ENCODE assay signal across 10 cellular contexts in genomic region chr2:165594935-165595255, GRCh38.
A peak's percentile ranks its signal among the peaks of the same experiment; 100 is the strongest.
DNase-seq lines count a peak whose midpoint lies in the region; ATAC-seq and TF ChIP-seq lines count a peak whose summit lies in the region.
"Had no signal": no experiment of that assay in that cellular context is flagged by ENCODE, and none has a peak within 500 bp of the region (broad histone marks: within the 10 kb centered on the region; RNA-seq: fewer than 3 reads in every experiment).

No MANE protein-coding gene starts in this region.

- ATAC-seq in GM19043 (IDR thresholded peaks at IDR 0.05; ENCODE audit: low read depth, unreplicated experiment) (peak; percentile 86), HG02852 (IDR thresholded peaks at IDR 0.05; ENCODE audit: unreplicated experiment) (peak; percentile 91), HG03280 (IDR thresholded peaks at IDR 0.05; ENCODE audit: unreplicated experiment) (no peak)

- H3K36me3 ChIP-seq in brain microvascular endothelial cell (replicated peaks), result no peaks in the 10 kb centered on the region

- TF ChIP-seq CTCF in brain microvascular endothelial cell (IDR thresholded peaks at IDR 0.05; ENCODE audit: low read depth, low read length, missing control alignments), result no peak

- TF ChIP-seq RAD21 in Ishikawa (IDR thresholded peaks at IDR 0.05; ENCODE audit: low read depth), result no peak

- in situ Hi-C loops in ACHN (cut with HindIII; ENCODE audit: low pct_ligation_motif_present, low pct_unique_long_range_greater_than_20kb, low sequenced_read_pairs), result no loop called here
- in situ Hi-C loops in brain microvascular endothelial cell (cut with HindIII; ENCODE audit: low pct_ligation_motif_present, low sequenced_read_pairs), result no loop called here

- no peak overlapping the region for H3K27ac ChIP-seq in brain microvascular endothelial cell
- H3K27ac ChIP-seq: epithelial cell of prostate, KMS-11 had no signal

- DNase-seq in ACHN, result peak; percentile 37
- DNase-seq in DMS 273 treated with DMSO at 0.1 percent for 48 hours (lab: John Stamatoyannopoulos, UW), result no peak
- DNase-seq in NCI-H82 treated with DMSO at 0.1 percent for 48 hours (lab: John Stamatoyannopoulos, UW; ENCODE audit: unreplicated experiment), result no peak
- DNase-seq in brain microvascular endothelial cell, result no peak

- no peak for TF ChIP-seq EP300 in Ishikawa (IDR thresholded peaks at IDR 0.05; ENCODE audit: borderline replicate concordance)

- H3K4me3 ChIP-seq in brain microvascular endothelial cell (ENCODE audit: low read depth, low read length), result no peak overlapping the region

- H3K27me3 ChIP-seq in brain microvascular endothelial cell (replicated peaks), result no peaks in the 10 kb centered on the region

TF ChIP-seq in Ishikawa, 13 proteins besides CTCF, POLR2A, EP300 and RAD21:
- TF ChIP-seq REST (IDR thresholded peaks at IDR 0.05; ENCODE audit: low read depth) (no peak), TAF1 (IDR thresholded peaks at IDR 0.05; ENCODE audit: low read depth) (no peak), USF1 (IDR thresholded peaks at IDR 0.05) (0 out of 2 replicates have a peak, but pooled peaks have one; percentile 13), FOXM1 (IDR thresholded peaks at IDR 0.05; ENCODE audit: borderline replicate concordance, low read depth) (no peak), EGR1 (IDR thresholded peaks at IDR 0.05) (no peak)
